Comparison of ENCODE assay signal across 1 cellular context in the genomic region with DNA sequence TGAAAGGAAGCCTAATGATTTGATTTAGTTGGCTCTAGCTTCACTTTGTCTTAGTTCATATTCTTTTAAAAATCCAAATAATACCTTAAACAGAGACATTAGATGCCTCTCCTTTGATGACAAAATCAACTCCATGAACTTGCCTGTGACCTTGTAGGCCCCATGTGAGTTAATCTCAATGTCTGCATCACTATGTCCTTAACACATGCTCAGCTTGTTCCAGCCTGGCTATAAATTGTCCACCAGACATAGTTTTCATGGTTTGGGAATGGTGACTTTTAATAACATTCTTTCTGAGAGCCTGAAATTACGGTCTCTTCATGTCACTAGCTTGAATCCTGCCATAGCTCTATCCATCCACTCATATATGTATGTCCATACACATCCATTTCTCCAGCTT.
TF ChIP-seq lines count a peak whose summit lies in the region.

No MANE protein-coding gene starts in this region.

TF ChIP-seq in IMR-90, 13 proteins besides CTCF, POLR2A, EP300 and RAD21 (continued from another document):
- TF ChIP-seq, protein P1, sequence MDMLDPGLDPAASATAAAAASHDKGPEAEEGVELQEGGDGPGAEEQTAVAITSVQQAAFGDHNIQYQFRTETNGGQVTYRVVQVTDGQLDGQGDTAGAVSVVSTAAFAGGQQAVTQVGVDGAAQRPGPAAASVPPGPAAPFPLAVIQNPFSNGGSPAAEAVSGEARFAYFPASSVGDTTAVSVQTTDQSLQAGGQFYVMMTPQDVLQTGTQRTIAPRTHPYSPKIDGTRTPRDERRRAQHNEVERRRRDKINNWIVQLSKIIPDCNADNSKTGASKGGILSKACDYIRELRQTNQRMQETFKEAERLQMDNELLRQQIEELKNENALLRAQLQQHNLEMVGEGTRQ (IDR thresholded peaks at IDR 0.05; ENCODE audit: low read depth, low read length): no peak
- TF ChIP-seq NFE2L2 (IDR thresholded peaks at IDR 0.05; ENCODE audit: low read depth, low read length) (no peak), MAZ (IDR thresholded peaks at IDR 0.05; ENCODE audit: borderline replicate concordance, low read depth, low read length) (no peak), SMC3 (IDR thresholded peaks at IDR 0.05; ENCODE audit: low read depth, low read length) (no peak), MXI1 (IDR thresholded peaks at IDR 0.05; ENCODE audit: borderline replicate concordance, low read depth, low read length) (no peak), MAFK (IDR thresholded peaks at IDR 0.05; ENCODE audit: low read depth, low read length) (no peak), BHLHE40 (IDR thresholded peaks at IDR 0.05; ENCODE audit: low read depth, low read length) (no peak), FOS (IDR thresholded peaks at IDR 0.05; ENCODE audit: low read depth, low read length) (no peak)
